Comparison of ENCODE assay signal across 8 cellular contexts in the genomic region with DNA sequence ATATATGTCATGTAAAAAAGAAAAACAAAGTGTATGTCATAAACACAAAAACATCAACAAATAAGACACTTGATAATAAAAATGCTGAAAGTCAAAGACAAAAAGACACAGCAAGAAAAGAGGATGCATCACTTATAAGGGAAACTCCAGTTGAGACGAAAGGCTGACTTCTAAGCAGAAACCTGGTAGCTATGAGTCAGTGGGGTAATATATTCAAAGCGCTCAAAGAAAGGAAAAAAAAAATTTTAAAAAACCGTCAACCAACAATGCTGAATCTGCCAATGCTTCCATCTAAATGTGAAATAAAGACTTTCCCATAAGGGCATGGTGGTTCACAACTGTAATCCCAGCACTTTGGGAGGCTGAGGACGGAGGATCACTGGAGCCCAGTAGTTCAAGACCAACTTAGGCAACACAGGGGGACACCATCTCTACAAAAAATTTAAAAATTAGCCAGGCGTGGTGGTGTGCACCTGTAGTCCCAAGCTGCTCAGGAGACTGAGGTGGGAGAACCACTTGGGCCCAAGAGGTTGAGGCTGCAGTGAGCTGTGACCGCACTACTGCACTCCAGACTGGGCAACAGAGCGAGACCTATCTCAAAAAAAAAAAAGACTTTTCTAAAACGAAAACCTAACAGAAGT. TPM values are rescaled to one million over a fixed set of nuclear protein-coding genes. Genes with fewer than 3 reads are reported as not detected.
DNase-seq lines count a peak whose midpoint lies in the region; ATAC-seq and TF ChIP-seq lines count a peak whose summit lies in the region.

No MANE protein-coding gene starts in this region.

- no peak overlapping the region for H4K91ac ChIP-seq in mesenchymal stem cell (ENCODE audit: low read length)

- H2BK12ac ChIP-seq in mesenchymal stem cell (ENCODE audit: low read length in 2 of 2): no peak overlapping the region

- H2BK120ac ChIP-seq in mesenchymal stem cell (ENCODE audit: low read depth, low read length): no peak overlapping the region

- H3K9ac ChIP-seq in SU-DHL-6 (ENCODE audit: low read length) (no peak overlapping the region), mesenchymal stem cell (ENCODE audit: low read length) (no peak overlapping the region)

- ATAC-seq in HG02763 (IDR thresholded peaks at IDR 0.05; ENCODE audit: unreplicated experiment): peak; percentile 54

- H3K9me3 ChIP-seq in SU-DHL-6 (ENCODE audit: insufficient read depth, low read length): no peaks in the 10 kb centered on the region
- H3K9me3 ChIP-seq in mesenchymal stem cell (ENCODE audit: control insufficient read depth, low read length): peaks cover 6% of the 10 kb centered on the region

- H3F3A ChIP-seq in SU-DHL-6 (ENCODE audit: insufficient read depth): peaks cover 4% of the 10 kb centered on the region

- H3K4me1 ChIP-seq in mesenchymal stem cell (ENCODE audit: control insufficient read depth, insufficient read depth, low read depth, low read length): peaks cover 4% of the 10 kb centered on the region

- H3K27ac ChIP-seq in SU-DHL-6 (ENCODE audit: low read depth, low read length) (peak overlapping the region; percentile 10; the same call in 1 of the 2 replicates), mesenchymal stem cell (ENCODE audit: low read length, poor library complexity, severe bottlenecking) (no peak overlapping the region)

- peaks cover 81% of the 10 kb centered on the region for H3K4me1 Mint-ChIP-seq in activated naive CD4-positive, alpha-beta T cell treated with anti-CD3 and anti-CD28 coated beads for 36 hours (ENCODE audit: low read depth)
- H3K4me1 Mint-ChIP-seq in stimulated activated naive CD8-positive, alpha-beta T cell treated with anti-CD3 and anti-CD28 coated beads, Interleukin-15, Interleukin-2, amounts not matched to agents 100 ng/mL and 50 ng/mL, for 24 hours (ENCODE audit: low read depth): peaks cover 82% of the 10 kb centered on the region
- H3K4me1 Mint-ChIP-seq in progenitor cell of endocrine pancreas (ENCODE audit: low read depth): peaks cover 10% of the 10 kb centered on the region

- H3K9me2 ChIP-seq in SU-DHL-6 (replicated peaks; ENCODE audit: insufficient read depth, low read length): no peaks in the 10 kb centered on the region

- no peaks in the 10 kb centered on the region for H3K27me3 Mint-ChIP-seq in activated naive CD4-positive, alpha-beta T cell treated with anti-CD3 and anti-CD28 coated beads for 36 hours (ENCODE audit: low read depth)
- no peaks in the 10 kb centered on the region for H3K27me3 Mint-ChIP-seq in stimulated activated naive CD8-positive, alpha-beta T cell treated with anti-CD3 and anti-CD28 coated beads, Interleukin-15, Interleukin-2, amounts not matched to agents 100 ng/mL and 50 ng/mL, for 24 hours
- H3K27me3 Mint-ChIP-seq in progenitor cell of endocrine pancreas: no peaks in the 10 kb centered on the region

- no peak overlapping the region for H3K4me2 ChIP-seq in SU-DHL-6 (ENCODE audit: low read depth, low read length, poor library complexity, severe bottlenecking)
- no peak overlapping the region for H3K4me2 ChIP-seq in mesenchymal stem cell (ENCODE audit: low read length, poor library complexity, severe bottlenecking)

- no peak overlapping the region for H3K23ac ChIP-seq in mesenchymal stem cell (ENCODE audit: low read length in 2 of 2)

- peaks cover 6% of the 10 kb centered on the region for H3K9me3 Mint-ChIP-seq in activated naive CD4-positive, alpha-beta T cell treated with anti-CD3 and anti-CD28 coated beads for 36 hours
- H3K9me3 Mint-ChIP-seq in stimulated activated naive CD8-positive, alpha-beta T cell treated with anti-CD3 and anti-CD28 coated beads, Interleukin-15, Interleukin-2, amounts not matched to agents 100 ng/mL and 50 ng/mL, for 24 hours: peaks cover 4% of the 10 kb centered on the region
- H3K9me3 Mint-ChIP-seq in progenitor cell of endocrine pancreas (ENCODE audit: low read depth): peaks cover 3% of the 10 kb centered on the region

- H3K36me3 ChIP-seq in SU-DHL-6 (ENCODE audit: low read length): no peaks in the 10 kb centered on the region
- peaks cover 0 to 3% of the 10 kb centered on the region in 2 experiments for H3K36me3 ChIP-seq in mesenchymal stem cell (ENCODE audit: control insufficient read depth in 1 of 2, insufficient read depth in 2 of 2, low read depth in 1 of 2, low read length in 2 of 2)

- H3K4me3 Mint-ChIP-seq in activated naive CD4-positive, alpha-beta T cell treated with anti-CD3 and anti-CD28 coated beads for 36 hours: peak overlapping the region; percentile 56
- no peak overlapping the region for H3K4me3 Mint-ChIP-seq in stimulated activated naive CD8-positive, alpha-beta T cell treated with anti-CD3 and anti-CD28 coated beads, Interleukin-15, Interleukin-2, amounts not matched to agents 100 ng/mL and 50 ng/mL, for 24 hours
- H3K4me3 Mint-ChIP-seq in progenitor cell of endocrine pancreas (ENCODE audit: low read depth): no peak overlapping the region

- H2BK15ac ChIP-seq in mesenchymal stem cell (ENCODE audit: low read depth, poor library complexity, severe bottlenecking): no peak overlapping the region

- peak overlapping the region; percentile 93 for H3K27ac Mint-ChIP-seq in activated naive CD4-positive, alpha-beta T cell treated with anti-CD3 and anti-CD28 coated beads for 36 hours
- H3K27ac Mint-ChIP-seq in stimulated activated naive CD8-positive, alpha-beta T cell treated with anti-CD3 and anti-CD28 coated beads, Interleukin-15, Interleukin-2, amounts not matched to agents 100 ng/mL and 50 ng/mL, for 24 hours: peak overlapping the region; percentile 93
- no peak overlapping the region for H3K27ac Mint-ChIP-seq in progenitor cell of endocrine pancreas

- in situ Hi-C loops in G401 (cut with HindIII; ENCODE audit: low sequenced_read_pairs): no loop called here

- H4K8ac ChIP-seq in mesenchymal stem cell (ENCODE audit: low read length): no peak overlapping the region

- H3K27me3 ChIP-seq in SU-DHL-6 (ENCODE audit: low read length): no peaks in the 10 kb centered on the region
- H3K27me3 ChIP-seq in mesenchymal stem cell (ENCODE audit: control insufficient read depth in 1 of 2, insufficient read depth in 1 of 2, low read length in 2 of 2): no peaks in the 10 kb centered on the region

- peaks cover 11% of the 10 kb centered on the region for H3K36me3 Mint-ChIP-seq in activated naive CD4-positive, alpha-beta T cell treated with anti-CD3 and anti-CD28 coated beads for 36 hours (ENCODE audit: low read depth)
- peaks cover 35% of the 10 kb centered on the region for H3K36me3 Mint-ChIP-seq in stimulated activated naive CD8-positive, alpha-beta T cell treated with anti-CD3 and anti-CD28 coated beads, Interleukin-15, Interleukin-2, amounts not matched to agents 100 ng/mL and 50 ng/mL, for 24 hours (ENCODE audit: low read depth)
- peaks cover 10% of the 10 kb centered on the region for H3K36me3 Mint-ChIP-seq in progenitor cell of endocrine pancreas (ENCODE audit: insufficient read depth)

- H3K18ac ChIP-seq in mesenchymal stem cell (ENCODE audit: low read depth in 1 of 2, low read length in 2 of 2): no peak overlapping the region

- H4K20me1 ChIP-seq in SU-DHL-6 (ENCODE audit: low read depth, low read length): peaks cover 33% of the 10 kb centered on the region

- no peak overlapping the region for H3K14ac ChIP-seq in mesenchymal stem cell (ENCODE audit: low read length in 2 of 2)

- peaks cover 90% of the 10 kb centered on the region for H3K79me2 ChIP-seq in SU-DHL-6 (ENCODE audit: insufficient read depth, low read length)

- H3K4me3 ChIP-seq in SU-DHL-6 (ENCODE audit: insufficient read depth, low read length, poor library complexity, severe bottlenecking): no peak overlapping the region
- H3K4me3 ChIP-seq in mesenchymal stem cell (ENCODE audit: insufficient read depth in 1 of 2, low read depth in 1 of 2, low read length in 2 of 2): no peak overlapping the region

- no peak overlapping the region for H2AFZ ChIP-seq in SU-DHL-6 (ENCODE audit: low read depth, low read length, severe bottlenecking)
- H2AFZ ChIP-seq in mesenchymal stem cell (ENCODE audit: low read depth, low read length): no peak overlapping the region

- TF ChIP-seq CTCF in SU-DHL-6 (IDR thresholded peaks at IDR 0.05; ENCODE audit: insufficient read depth, low read length, poor library complexity, severe bottlenecking) (no peak), progenitor cell of endocrine pancreas (IDR thresholded peaks at IDR 0.05; ENCODE audit: unreplicated experiment) (no peak)

- CTCF ChIA-PET in activated naive CD4-positive, alpha-beta T cell treated with anti-CD3 and anti-CD28 coated beads for 36 hours (lab: Charles Lee): interaction anchor here (0.6 to 1.6 kb wide), 3 partner anchors 14 to 35 kb away, joined by 3 to 6 read pairs (median 6); no protein-coding TSS in a partner anchor

- WGBS in mesenchymal stem cell: 89% methylated on average over 8 of the region's 8 CpGs

- intact Hi-C loops in activated naive CD4-positive, alpha-beta T cell treated with anti-CD3 and anti-CD28 coated beads for 36 hours (cut with micrococcal nuclease): loop anchor here (1.0 to 10.0 kb wide), 4 partner anchors 16 to 1243 kb away; a partner anchor contains a TSS

- H2BK5ac ChIP-seq in mesenchymal stem cell (ENCODE audit: low read depth, low read length, poor library complexity, severe bottlenecking): no peak overlapping the region

- H2AK5ac ChIP-seq in mesenchymal stem cell (ENCODE audit: low read length, severe bottlenecking): no peak overlapping the region

- DNase-seq in activated naive CD4-positive, alpha-beta T cell treated with anti-CD3 and anti-CD28 coated beads for 36 hours: no peak
- DNase-seq in activated naive CD4-positive, alpha-beta T cell treated with anti-CD3 and anti-CD28 coated beads, Interleukin-2, amount 50 U/mL, for 16 hours: no peak
- DNase-seq in progenitor cell of endocrine pancreas (ENCODE audit: low spot score, unreplicated experiment) (no peak), mesenchymal stem cell (no peak), G401 (ENCODE audit: low spot score) (no peak)

- H3K4ac ChIP-seq in mesenchymal stem cell (ENCODE audit: low read depth in 1 of 2, low read length in 2 of 2): no peak overlapping the region

- H3K79me1 ChIP-seq in mesenchymal stem cell (replicated peaks; ENCODE audit: low read length, poor library complexity, severe bottlenecking): peaks cover 18% of the 10 kb centered on the region

RNA-seq across cellular contexts. Expression of a gene that starts 24.0 kb away (rescaled TPM):
- 10 to 100 TPM; 27.1 to 28.4 TPM for total RNA-seq in activated naive CD4-positive, alpha-beta T cell treated with anti-CD3 and anti-CD28 coated beads for 36 hours
- 29.8 and 30.8 TPM in 2 replicates for total RNA-seq in progenitor cell of endocrine pancreas
- polyA plus RNA-seq in mesenchymal stem cell (2013, experiment 1 of 2): 20.9 TPM
- 21.6 TPM for polyA plus RNA-seq in mesenchymal stem cell (2013, experiment 2 of 2)
- 7.0 and 13.6 TPM in 2 replicates for total RNA-seq in G401 (2014; rRNA removed; shearing (Covaris generic))
